1 cellular context compared by ENCODE assay signal in the genomic region with DNA sequence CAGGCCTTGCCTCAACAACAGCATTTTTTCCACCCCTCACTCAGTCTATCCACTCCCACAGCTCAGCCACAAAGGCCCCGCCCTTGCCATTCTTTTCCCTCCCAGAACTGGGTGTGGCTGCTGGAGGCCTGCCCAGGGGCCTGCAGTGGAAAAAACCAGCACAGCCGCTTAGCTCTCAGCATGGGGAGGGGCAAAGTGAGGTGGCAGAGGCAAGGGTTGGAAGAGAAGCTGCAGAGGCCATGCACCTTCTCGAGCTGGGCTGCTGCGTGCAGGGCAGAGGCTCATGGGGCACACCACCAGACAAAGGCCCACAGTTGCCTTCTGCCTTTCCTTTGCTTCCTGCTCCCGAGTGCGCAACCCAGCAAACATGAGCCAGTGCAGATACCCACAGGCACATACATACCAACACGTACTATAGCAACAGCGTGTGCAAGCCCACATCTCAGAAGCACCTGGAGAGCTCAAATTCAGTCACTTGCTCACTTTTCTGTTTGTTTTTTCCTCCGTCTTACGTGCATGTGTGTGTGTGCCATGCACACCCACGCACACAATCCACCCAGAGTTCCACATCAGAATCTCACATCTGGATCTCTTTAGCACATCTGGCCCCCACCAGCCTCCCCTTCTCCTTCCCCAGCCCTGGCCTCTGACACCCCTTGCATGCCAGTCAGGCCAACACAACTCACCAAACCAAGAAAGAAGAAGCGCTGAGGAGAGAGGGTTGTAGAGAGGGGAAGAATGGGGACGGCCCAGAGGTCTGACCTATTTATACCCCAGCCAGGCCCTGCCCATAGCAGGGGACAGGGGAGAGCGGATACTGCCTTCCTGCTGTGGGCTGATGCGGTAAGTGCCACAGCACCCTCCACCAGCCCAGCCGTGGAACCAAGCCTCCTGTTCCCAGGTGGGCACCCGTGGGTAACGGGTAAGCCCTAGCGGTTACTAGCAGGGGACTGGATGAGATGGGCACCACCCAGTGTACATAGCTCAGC.
TF ChIP-seq lines count a peak whose summit lies in the region.

A gene (minus strand): TSS at position 740 of the 989 bp plus-strand sequence. CDS start 1,012 bp downstream, outside the sequence.

TF ChIP-seq in A549, 52 proteins besides CTCF, POLR2A, EP300 and RAD21:
- TF ChIP-seq POLR2AphosphoS2 (conservative IDR thresholded peaks at IDR 0.05; ENCODE audit: low read length) (no peak), KDM1A (IDR thresholded peaks at IDR 0.05; ENCODE audit: low read depth) (no peak), RCOR1 (IDR thresholded peaks at IDR 0.05; ENCODE audit: low read depth, low read length) (no peak), CEBPB (IDR thresholded peaks at IDR 0.05) (no peak), HOXB5 (CRISPR knock-in tag; IDR thresholded peaks at IDR 0.05) (no peak), EHMT2 (IDR thresholded peaks at IDR 0.05; ENCODE audit: low read depth) (no peak), CBX2 (IDR thresholded peaks at IDR 0.05; ENCODE audit: borderline replicate concordance, low read depth) (no peak), ESRRA (IDR thresholded peaks at IDR 0.05; ENCODE audit: borderline replicate concordance, low read length) (no peak), MAFK (IDR thresholded peaks at IDR 0.05; ENCODE audit: partially characterized antibody) (no peak), JUN (IDR thresholded peaks at IDR 0.05) (peak; percentile 62 to 82), RFX5 (IDR thresholded peaks at IDR 0.05) (no peak), ZNF302 (CRISPR knock-in tag; IDR thresholded peaks at IDR 0.05) (no peak), GATA3 (IDR thresholded peaks at IDR 0.05; ENCODE audit: borderline replicate concordance) (no peak), SMC3 (IDR thresholded peaks at IDR 0.05) (no peak), HEYL (CRISPR knock-in tag; IDR thresholded peaks at IDR 0.05) (no peak), FOSB (CRISPR knock-in tag; IDR thresholded peaks at IDR 0.05) (no peak), HOXA7 (CRISPR knock-in tag; IDR thresholded peaks at IDR 0.05) (0 out of 2 replicates have a peak, but pooled peaks have one; percentile 45), BHLHE40 (IDR thresholded peaks at IDR 0.05; ENCODE audit: low read depth, low read length) (no peak), MAZ (IDR thresholded peaks at IDR 0.05; ENCODE audit: borderline replicate concordance, low read depth, low read length) (no peak), RNF2 (IDR thresholded peaks at IDR 0.05; ENCODE audit: borderline replicate concordance, low read depth) (no peak), EHF (CRISPR knock-in tag; IDR thresholded peaks at IDR 0.05) (0 out of 2 replicates have a peak, but pooled peaks have one; percentile 20), NFE2L2 (conservative IDR thresholded peaks at IDR 0.05; ENCODE audit: low read length) (0 out of 2 replicates have a peak, but pooled peaks have one; percentile 12), CHD2 (IDR thresholded peaks at IDR 0.05; ENCODE audit: low read length, partially characterized antibody) (no peak), RARB (CRISPR knock-in tag; IDR thresholded peaks at IDR 0.05) (no peak), ZFP36 (IDR thresholded peaks at IDR 0.05; ENCODE audit: borderline replicate concordance, partially characterized antibody) (no peak), FOXS1 (CRISPR knock-in tag; IDR thresholded peaks at IDR 0.05) (no peak), MYC (IDR thresholded peaks at IDR 0.05; ENCODE audit: borderline replicate concordance, low read length) (no peak; the same call in 1 of the 2 replicates), JUNB (IDR thresholded peaks at IDR 0.05) (no peak), PHF8 (IDR thresholded peaks at IDR 0.05; ENCODE audit: borderline replicate concordance, low read depth) (no peak), CHD4 (IDR thresholded peaks at IDR 0.05; ENCODE audit: borderline replicate concordance) (no peak), NR3C1 (IDR thresholded peaks at IDR 0.05) (no peak), FOSL2 (IDR thresholded peaks at IDR 0.05) (no peak), FOSL2 (CRISPR knock-in tag; IDR thresholded peaks at IDR 0.05) (no peak), CBX8 (IDR thresholded peaks at IDR 0.05) (no peak), ZSCAN20 (CRISPR knock-in tag; IDR thresholded peaks at IDR 0.05) (no peak), ZC3H11A (IDR thresholded peaks at IDR 0.05) (no peak), HOXB13 (CRISPR knock-in tag; IDR thresholded peaks at IDR 0.05; ENCODE audit: low read depth) (no peak), KDM5A (IDR thresholded peaks at IDR 0.05) (no peak)
- TF ChIP-seq, protein P1, sequence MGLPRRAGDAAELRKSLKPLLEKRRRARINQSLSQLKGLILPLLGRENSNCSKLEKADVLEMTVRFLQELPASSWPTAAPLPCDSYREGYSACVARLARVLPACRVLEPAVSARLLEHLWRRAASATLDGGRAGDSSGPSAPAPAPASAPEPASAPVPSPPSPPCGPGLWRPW (IDR thresholded peaks at IDR 0.05) = no peak
- TF ChIP-seq, protein P2, sequence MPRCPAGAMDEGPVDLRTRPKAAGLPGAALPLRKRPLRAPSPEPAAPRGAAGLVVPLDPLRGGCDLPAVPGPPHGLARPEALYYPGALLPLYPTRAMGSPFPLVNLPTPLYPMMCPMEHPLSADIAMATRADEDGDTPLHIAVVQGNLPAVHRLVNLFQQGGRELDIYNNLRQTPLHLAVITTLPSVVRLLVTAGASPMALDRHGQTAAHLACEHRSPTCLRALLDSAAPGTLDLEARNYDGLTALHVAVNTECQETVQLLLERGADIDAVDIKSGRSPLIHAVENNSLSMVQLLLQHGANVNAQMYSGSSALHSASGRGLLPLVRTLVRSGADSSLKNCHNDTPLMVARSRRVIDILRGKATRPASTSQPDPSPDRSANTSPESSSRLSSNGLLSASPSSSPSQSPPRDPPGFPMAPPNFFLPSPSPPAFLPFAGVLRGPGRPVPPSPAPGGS (IDR thresholded peaks at IDR 0.05) = peak; percentile 74; the same call in 2 of the 3 replicates
- TF ChIP-seq, protein P3, sequence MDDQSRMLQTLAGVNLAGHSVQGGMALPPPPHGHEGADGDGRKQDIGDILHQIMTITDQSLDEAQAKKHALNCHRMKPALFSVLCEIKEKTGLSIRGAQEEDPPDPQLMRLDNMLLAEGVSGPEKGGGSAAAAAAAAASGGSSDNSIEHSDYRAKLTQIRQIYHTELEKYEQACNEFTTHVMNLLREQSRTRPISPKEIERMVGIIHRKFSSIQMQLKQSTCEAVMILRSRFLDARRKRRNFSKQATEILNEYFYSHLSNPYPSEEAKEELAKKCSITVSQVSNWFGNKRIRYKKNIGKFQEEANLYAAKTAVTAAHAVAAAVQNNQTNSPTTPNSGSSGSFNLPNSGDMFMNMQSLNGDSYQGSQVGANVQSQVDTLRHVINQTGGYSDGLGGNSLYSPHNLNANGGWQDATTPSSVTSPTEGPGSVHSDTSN (IDR thresholded peaks at IDR 0.05) = peak; percentile 55; the same call in 1 of the 2 replicates
- TF ChIP-seq, protein P4, sequence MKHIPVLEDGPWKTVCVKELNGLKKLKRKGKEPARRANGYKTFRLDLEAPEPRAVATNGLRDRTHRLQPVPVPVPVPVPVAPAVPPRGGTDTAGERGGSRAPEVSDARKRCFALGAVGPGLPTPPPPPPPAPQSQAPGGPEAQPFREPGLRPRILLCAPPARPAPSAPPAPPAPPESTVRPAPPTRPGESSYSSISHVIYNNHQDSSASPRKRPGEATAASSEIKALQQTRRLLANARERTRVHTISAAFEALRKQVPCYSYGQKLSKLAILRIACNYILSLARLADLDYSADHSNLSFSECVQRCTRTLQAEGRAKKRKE (CRISPR knock-in tag; IDR thresholded peaks at IDR 0.05; ENCODE audit: low read depth) = no peak; the same call in 1 of the 2 replicates
- TF ChIP-seq, protein P5, sequence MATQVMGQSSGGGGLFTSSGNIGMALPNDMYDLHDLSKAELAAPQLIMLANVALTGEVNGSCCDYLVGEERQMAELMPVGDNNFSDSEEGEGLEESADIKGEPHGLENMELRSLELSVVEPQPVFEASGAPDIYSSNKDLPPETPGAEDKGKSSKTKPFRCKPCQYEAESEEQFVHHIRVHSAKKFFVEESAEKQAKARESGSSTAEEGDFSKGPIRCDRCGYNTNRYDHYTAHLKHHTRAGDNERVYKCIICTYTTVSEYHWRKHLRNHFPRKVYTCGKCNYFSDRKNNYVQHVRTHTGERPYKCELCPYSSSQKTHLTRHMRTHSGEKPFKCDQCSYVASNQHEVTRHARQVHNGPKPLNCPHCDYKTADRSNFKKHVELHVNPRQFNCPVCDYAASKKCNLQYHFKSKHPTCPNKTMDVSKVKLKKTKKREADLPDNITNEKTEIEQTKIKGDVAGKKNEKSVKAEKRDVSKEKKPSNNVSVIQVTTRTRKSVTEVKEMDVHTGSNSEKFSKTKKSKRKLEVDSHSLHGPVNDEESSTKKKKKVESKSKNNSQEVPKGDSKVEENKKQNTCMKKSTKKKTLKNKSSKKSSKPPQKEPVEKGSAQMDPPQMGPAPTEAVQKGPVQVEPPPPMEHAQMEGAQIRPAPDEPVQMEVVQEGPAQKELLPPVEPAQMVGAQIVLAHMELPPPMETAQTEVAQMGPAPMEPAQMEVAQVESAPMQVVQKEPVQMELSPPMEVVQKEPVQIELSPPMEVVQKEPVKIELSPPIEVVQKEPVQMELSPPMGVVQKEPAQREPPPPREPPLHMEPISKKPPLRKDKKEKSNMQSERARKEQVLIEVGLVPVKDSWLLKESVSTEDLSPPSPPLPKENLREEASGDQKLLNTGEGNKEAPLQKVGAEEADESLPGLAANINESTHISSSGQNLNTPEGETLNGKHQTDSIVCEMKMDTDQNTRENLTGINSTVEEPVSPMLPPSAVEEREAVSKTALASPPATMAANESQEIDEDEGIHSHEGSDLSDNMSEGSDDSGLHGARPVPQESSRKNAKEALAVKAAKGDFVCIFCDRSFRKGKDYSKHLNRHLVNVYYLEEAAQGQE (IDR thresholded peaks at IDR 0.05) = no peak
- TF ChIP-seq, protein P6, sequence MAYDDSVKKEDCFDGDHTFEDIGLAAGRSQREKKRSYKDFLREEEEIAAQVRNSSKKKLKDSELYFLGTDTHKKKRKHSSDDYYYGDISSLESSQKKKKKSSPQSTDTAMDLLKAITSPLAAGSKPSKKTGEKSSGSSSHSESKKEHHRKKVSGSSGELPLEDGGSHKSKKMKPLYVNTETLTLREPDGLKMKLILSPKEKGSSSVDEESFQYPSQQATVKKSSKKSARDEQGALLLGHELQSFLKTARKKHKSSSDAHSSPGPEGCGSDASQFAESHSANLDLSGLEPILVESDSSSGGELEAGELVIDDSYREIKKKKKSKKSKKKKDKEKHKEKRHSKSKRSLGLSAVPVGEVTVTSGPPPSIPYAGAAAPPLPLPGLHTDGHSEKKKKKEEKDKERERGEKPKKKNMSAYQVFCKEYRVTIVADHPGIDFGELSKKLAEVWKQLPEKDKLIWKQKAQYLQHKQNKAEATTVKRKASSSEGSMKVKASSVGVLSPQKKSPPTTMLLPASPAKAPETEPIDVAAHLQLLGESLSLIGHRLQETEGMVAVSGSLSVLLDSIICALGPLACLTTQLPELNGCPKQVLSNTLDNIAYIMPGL (CRISPR knock-in tag; IDR thresholded peaks at IDR 0.05; ENCODE audit: borderline replicate concordance) = no peak
- TF ChIP-seq, protein P7, sequence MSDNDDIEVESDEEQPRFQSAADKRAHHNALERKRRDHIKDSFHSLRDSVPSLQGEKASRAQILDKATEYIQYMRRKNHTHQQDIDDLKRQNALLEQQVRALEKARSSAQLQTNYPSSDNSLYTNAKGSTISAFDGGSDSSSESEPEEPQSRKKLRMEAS (IDR thresholded peaks at IDR 0.05) = peak; percentile 83
- TF ChIP-seq, protein P8, sequence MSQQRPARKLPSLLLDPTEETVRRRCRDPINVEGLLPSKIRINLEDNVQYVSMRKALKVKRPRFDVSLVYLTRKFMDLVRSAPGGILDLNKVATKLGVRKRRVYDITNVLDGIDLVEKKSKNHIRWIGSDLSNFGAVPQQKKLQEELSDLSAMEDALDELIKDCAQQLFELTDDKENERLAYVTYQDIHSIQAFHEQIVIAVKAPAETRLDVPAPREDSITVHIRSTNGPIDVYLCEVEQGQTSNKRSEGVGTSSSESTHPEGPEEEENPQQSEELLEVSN (IDR thresholded peaks at IDR 0.05; ENCODE audit: borderline replicate concordance, low read depth) = no peak
